ENCODE assay signal across 1 cellular context in genomic region chr10:113345860-113346259, GRCh38.
TF ChIP-seq lines count a peak whose summit lies in the region.

No MANE protein-coding gene starts in this region.

TF ChIP-seq in WTC11, 78 proteins besides CTCF, POLR2A, EP300 and RAD21 (continued from another document):
- no peak for TF ChIP-seq SMAD3 (CRISPR knock-in tag; IDR thresholded peaks at IDR 0.05; ENCODE audit: borderline replicate concordance)
